18 cellular contexts compared by ENCODE assay signal in genomic region chr1:234670936-234671628, GRCh38.
DNase-seq lines count a peak whose midpoint lies in the region; ATAC-seq and TF ChIP-seq lines count a peak whose summit lies in the region.
"Had no signal": no experiment of that assay in that cellular context is flagged by ENCODE, and none has a peak within 500 bp of the region (broad histone marks: within the 10 kb centered on the region; RNA-seq: fewer than 3 reads in every experiment).

No MANE protein-coding gene starts in this region.

- no peaks in the 10 kb centered on the region for H3K79me2 ChIP-seq in PC-9 (ENCODE audit: low read depth)

- DNase-seq in GM12865 (ENCODE audit: low read depth) (peak; percentile 44), OCI-M1 (lab: John Stamatoyannopoulos, UW) (peak; percentile 81), mucosa of descending colon (no peak), activated T-cell treated with anti-CD3 and anti-CD28 coated beads for 4 hours (no peak), PC-9 (no peak), SIG-M5 (lab: John Stamatoyannopoulos, UW) (no peak)
- DNase-seq: activated effector memory CD4-positive, alpha-beta T cell treated with anti-CD3 and anti-CD28 coated beads, Interleukin-2, amount 50 U/mL, for 16 hours; CD4-positive, alpha-beta memory T cell; cortex of kidney; hypothalamus; left ventricle myocardium superior; NCI-H446; T1000 had no signal

- BruUV-seq in PC-9 (replicated peaks; lab: Mats Ljungman, UMichigan): no TSS peak

- ATAC-seq in mucosa of descending colon: peak; percentile 74
- ATAC-seq in HG02840 (IDR thresholded peaks at IDR 0.05; ENCODE audit: low FRiP score, unreplicated experiment): no peak
- ATAC-seq: left ventricle myocardium superior, Right ventricle myocardium inferior, sciatic nerve had no signal

- TF ChIP-seq CTCF in GM12865 (IDR thresholded peaks at IDR 0.05; ENCODE audit: insufficient read depth, low read depth, low read length, missing control alignments): no peak
- TF ChIP-seq CTCF in HEK293 (tag by site-specific recombination; IDR thresholded peaks at IDR 0.05): no peak
- TF ChIP-seq CTCF in mucosa of descending colon (IDR thresholded peaks at IDR 0.05): no peak
- TF ChIP-seq CTCF in PC-9 (conservative IDR thresholded peaks at IDR 0.05): no peak

- H3K9me3 ChIP-seq in HEK293 (ENCODE audit: control insufficient read depth, insufficient read depth, low read depth, low read length) (0 out of 2 replicates have a peak, but pooled peaks cover 3% of the 10 kb centered on the region), mucosa of descending colon (no peaks in the 10 kb centered on the region), PC-9 (ENCODE audit: insufficient read depth, low read depth) (no peaks in the 10 kb centered on the region)
- H3K9me3 ChIP-seq: ascending aorta had no signal

- H3K4me2 ChIP-seq in PC-9: no peak overlapping the region

- POLR2A ChIA-PET in HEK293 (lab: Yijun Ruan, JAX): interaction anchor here (0.8 to 1.0 kb wide), 2 partner anchors 41 to 59 kb away, joined by 3 to 4 read pairs; no protein-coding TSS in a partner anchor
- POLR2A ChIA-PET in PC-9 (lab: Charles Lee; ENCODE audit: unreplicated experiment): interaction anchor here (0.6 to 0.7 kb wide), 2 partner anchors 22 to 397 kb away, joined by 4 to 6 read pairs; no protein-coding TSS in a partner anchor

- H3K27ac ChIP-seq in HEK293 (ENCODE audit: extremely low read depth, low read depth, low read length): no peak overlapping the region
- no peak overlapping the region for H3K27ac ChIP-seq in PC-9
- H3K27ac ChIP-seq: ascending aorta had no signal

- H3K27me3 ChIP-seq in PC-9 (ENCODE audit: insufficient read depth, low read depth): no peaks in the 10 kb centered on the region
- H3K27me3 ChIP-seq: ascending aorta had no signal

- no peaks in the 10 kb centered on the region for H3K9me2 ChIP-seq in PC-9 (ENCODE audit: insufficient read depth)

- peaks cover 5% of the 10 kb centered on the region; the same call in 1 of the 2 replicates for H3F3A ChIP-seq in PC-9 (ENCODE audit: insufficient read depth, low read depth)

- CTCF ChIA-PET in HEK293 (lab: Yijun Ruan, JAX): interaction anchor here (0.7 to 1.3 kb wide), 2 partner anchors 24 to 97 kb away, joined by 3 to 4 read pairs; no protein-coding TSS in a partner anchor
- CTCF ChIA-PET in PC-9 (lab: Charles Lee): no interaction called here

- H2AFZ ChIP-seq in PC-9: no peak overlapping the region

- H3K36me3 ChIP-seq in HEK293 (ENCODE audit: control insufficient read depth in 2 of 2, insufficient read depth in 1 of 2, low read length in 2 of 2) (no peaks in the 10 kb centered on the region), mucosa of descending colon (ENCODE audit: low read depth) (no peaks in the 10 kb centered on the region), PC-9 (ENCODE audit: low read depth) (peaks cover 34% of the 10 kb centered on the region)
- H3K36me3 ChIP-seq: ascending aorta had no signal

- H3K4me1 ChIP-seq in HEK293 (ENCODE audit: control insufficient read depth, insufficient read depth, low read length) (peaks cover 3% of the 10 kb centered on the region; the same call in 1 of the 2 replicates), mucosa of descending colon (ENCODE audit: low read depth) (peaks cover 4% of the 10 kb centered on the region), PC-9 (replicated peaks; ENCODE audit: insufficient read depth) (no peaks in the 10 kb centered on the region)
- H3K4me1 ChIP-seq: ascending aorta had no signal

- no peaks in the 10 kb centered on the region for H4K20me1 ChIP-seq in PC-9 (ENCODE audit: insufficient read depth)

- intact Hi-C loops in mucosa of descending colon (cut with DNase I, micrococcal nuclease): no loop called here
- intact Hi-C loops in PC-9 (cut with micrococcal nuclease; ENCODE audit: unreplicated experiment): no loop called here

- H3K4me3 ChIP-seq in GM12865 (ENCODE audit: low read depth, low read length) (no peak overlapping the region), HEK293 (ENCODE audit: low read depth, low read length) (no peak overlapping the region), mucosa of descending colon (no peak overlapping the region), PC-9 (no peak overlapping the region)
- H3K4me3 ChIP-seq: ascending aorta had no signal

TF ChIP-seq in HEK293, 187 proteins besides CTCF, POLR2A, EP300 and RAD21 (continues in another document):
- no peak for TF ChIP-seq ZNF670 (tag by site-specific recombination; IDR thresholded peaks at IDR 0.05; ENCODE audit: low read depth)
- peak; percentile 42 for TF ChIP-seq ZNF335 (tag by site-specific recombination; conservative IDR thresholded peaks at IDR 0.05)
- no peak for TF ChIP-seq ZBTB48 (tag by site-specific recombination; IDR thresholded peaks at IDR 0.05)
- 0 out of 2 replicates have a peak, but pooled peaks have one; percentile 29 for TF ChIP-seq ZXDB (tag by site-specific recombination; IDR thresholded peaks at IDR 0.05)
- TF ChIP-seq ZNF19 (tag by site-specific recombination; IDR thresholded peaks at IDR 0.05; ENCODE audit: low read depth): no peak
- TF ChIP-seq ZNF837 (tag by site-specific recombination; IDR thresholded peaks at IDR 0.05): no peak
- TF ChIP-seq TRIM28 (IDR thresholded peaks at IDR 0.05; ENCODE audit: borderline replicate concordance, low read length): peak; percentile 81; the same call in 1 of the 2 replicates
- TF ChIP-seq ZNF639 (tag by site-specific recombination; IDR thresholded peaks at IDR 0.05): no peak
- TF ChIP-seq ZBTB21 (tag by site-specific recombination; IDR thresholded peaks at IDR 0.05): no peak
- TF ChIP-seq ZNF792 (tag by site-specific recombination; IDR thresholded peaks at IDR 0.05): no peak
- TF ChIP-seq GLIS1 (tag by site-specific recombination; IDR thresholded peaks at IDR 0.05): no peak
- no peak for TF ChIP-seq ZNF501 (tag by site-specific recombination; IDR thresholded peaks at IDR 0.05)
- TF ChIP-seq YY2 (tag by site-specific recombination; IDR thresholded peaks at IDR 0.05): no peak
- TF ChIP-seq ZNF266 (tag by site-specific recombination; IDR thresholded peaks at IDR 0.05; ENCODE audit: low read depth): no peak
- no peak for TF ChIP-seq ZNF23 (tag by site-specific recombination; IDR thresholded peaks at IDR 0.05; ENCODE audit: borderline replicate concordance)
- TF ChIP-seq PRDM10 (tag by site-specific recombination; IDR thresholded peaks at IDR 0.05): 0 out of 2 replicates have a peak, but pooled peaks have one; percentile 13

Comparison
In these comparisons a context has a peak if more than half of its experiments do, and no peak if none do; other contexts are left out.
1. DNase-seq: peak in GM12865 (single experiment) and OCI-M1 (single experiment); none in mucosa of descending colon (0 of 3), activated T-cell treated with anti-CD3 and anti-CD28 coated beads for 4 hours (single experiment), PC-9 (0 of 2) and SIG-M5 (single experiment).